ENCODE assay signal across 12 cellular contexts in the genomic region with DNA sequence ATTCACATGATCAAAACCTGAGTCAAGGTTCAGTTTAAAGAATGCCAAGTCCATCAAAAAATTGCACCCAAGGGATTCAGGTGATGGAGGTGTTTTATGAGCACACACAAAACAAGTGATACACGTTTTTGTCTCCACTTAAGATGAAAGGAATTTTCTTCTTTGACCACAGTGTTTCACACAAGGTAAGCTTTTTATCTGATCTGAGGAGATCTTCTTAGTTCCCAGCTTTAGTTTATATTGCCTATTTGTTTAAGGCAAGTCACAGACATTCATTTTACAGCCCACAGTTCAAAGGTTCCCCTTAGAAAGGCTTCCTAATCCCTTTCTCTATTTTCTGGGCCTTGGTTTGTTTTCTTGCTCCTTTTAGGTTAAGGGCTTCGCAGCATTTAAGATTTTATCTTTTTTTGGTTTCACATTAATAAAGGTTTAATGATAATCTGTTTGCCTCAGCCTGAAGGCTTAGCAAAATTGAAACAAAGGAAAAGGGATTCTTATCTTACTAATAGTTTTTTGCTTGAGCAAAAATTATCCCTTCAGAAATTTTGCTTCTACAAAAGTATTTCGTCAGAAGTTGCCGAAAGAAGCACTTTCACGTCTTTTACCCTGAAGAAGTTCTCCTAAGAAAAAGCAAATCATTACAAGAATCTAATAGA.
A peak's percentile ranks its signal among the peaks of the same experiment; 100 is the strongest.
DNase-seq lines count a peak whose midpoint lies in the region; ATAC-seq and TF ChIP-seq lines count a peak whose summit lies in the region.
"Had no signal": no experiment of that assay in that cellular context is flagged by ENCODE, and none has a peak within 500 bp of the region (broad histone marks: within the 10 kb centered on the region; RNA-seq: fewer than 3 reads in every experiment).

No MANE protein-coding gene starts in this region.

- no peak overlapping the region for H3K27ac Mint-ChIP-seq in MCF 10A (ENCODE audit: low read depth, unreplicated experiment)
- H3K27ac Mint-ChIP-seq: B cell; natural killer cell treated with Interleukin-12 subunit alpha and Interleukin-12 subunit beta and Interleukin-15 and Interleukin-18, amount 100 ng/mL, for 72 hours had no signal

- CTCF ChIA-PET in MCF 10A (lab: Yijun Ruan, JAX), result interaction anchor here (0.5 to 1.3 kb wide), 2 partner anchors 83 to 534 kb away, joined by 4 to 5 read pairs; no protein-coding TSS in a partner anchor

- H3K27me3 ChIP-seq in breast epithelium, result no peaks in the 10 kb centered on the region
- H3K27me3 ChIP-seq in colonic mucosa, result no peaks in the 10 kb centered on the region
- no peaks in the 10 kb centered on the region for H3K27me3 ChIP-seq in muscle layer of colon (ENCODE audit: control insufficient read depth in 1 of 2, insufficient read depth in 2 of 2, low read length in 2 of 2)
- no peaks in the 10 kb centered on the region for H3K27me3 ChIP-seq in uterus

- H3K9ac ChIP-seq in colonic mucosa (ENCODE audit: low read depth in 2 of 2, low read length in 2 of 2), result peak overlapping the region in 1 of 2 donors; percentile 81
- peak overlapping the region; percentile 69 for H3K9ac ChIP-seq in muscle layer of colon (ENCODE audit: low read length)

- BruUV-seq in MCF 10A (replicated peaks; lab: Mats Ljungman, UMichigan), result no TSS peak

- DNase-seq in breast epithelium (ENCODE audit: low spot score in 2 of 2) (no peak), MCF 10A (ENCODE audit: unreplicated experiment) (no peak), colonic mucosa (no peak), uterus (no peak), DMS 273 (lab: John Stamatoyannopoulos, UW; ENCODE audit: unreplicated experiment) (no peak), SHP77 (lab: John Stamatoyannopoulos, UW) (no peak)
- DNase-seq: activated naive CD4-positive, alpha-beta T cell treated with anti-CD3 and anti-CD28 coated beads, Interleukin-2, amount 50 U/mL, for 16 hours had no signal

- H3K36me3 ChIP-seq in breast epithelium (no peaks in the 10 kb centered on the region), colonic mucosa (no peaks in the 10 kb centered on the region), muscle layer of colon (ENCODE audit: insufficient read depth, low read length) (no peaks in the 10 kb centered on the region), uterus (no peaks in the 10 kb centered on the region)

- peaks cover 10% of the 10 kb centered on the region for H3K4me1 Mint-ChIP-seq in MCF 10A (ENCODE audit: insufficient read depth, unreplicated experiment)

- ATAC-seq in GM21576 (IDR thresholded peaks at IDR 0.05; ENCODE audit: unreplicated experiment), result no peak
- ATAC-seq: activated CD4-positive, CD25-positive, alpha-beta regulatory T cell treated with anti-CD3 and anti-CD28 coated beads, Interleukin-2, amount 50 U/mL, for 24 hours; natural killer cell treated with Interleukin-12 subunit alpha and Interleukin-12 subunit beta and Interleukin-15 and Interleukin-18, amount 100 ng/mL, for 72 hours had no signal

- TF ChIP-seq POLR2A in breast epithelium (IDR thresholded peaks at IDR 0.05) (no peak), uterus (IDR thresholded peaks at IDR 0.05) (no peak)

- no peak for TF ChIP-seq CTCF in breast epithelium (IDR thresholded peaks at IDR 0.05)
- no peak for TF ChIP-seq CTCF in MCF 10A (IDR thresholded peaks at IDR 0.05; ENCODE audit: unreplicated experiment)
- TF ChIP-seq CTCF in colonic mucosa (IDR thresholded peaks at IDR 0.05), result no peak
- no peak for TF ChIP-seq CTCF in uterus (IDR thresholded peaks at IDR 0.05)

- no peaks in the 10 kb centered on the region for H3K36me3 Mint-ChIP-seq in MCF 10A (ENCODE audit: insufficient read depth, unreplicated experiment)

- peak overlapping the region in 2 of 3 donors; percentile 82 to 97 for H3K4me3 ChIP-seq in breast epithelium
- H3K4me3 ChIP-seq in colonic mucosa, result no peak overlapping the region
- H3K4me3 ChIP-seq in muscle layer of colon (ENCODE audit: low read depth in 1 of 2, low read length in 2 of 2), result no peak overlapping the region
- peak overlapping the region in 1 of 2 donors; percentile 79 for H3K4me3 ChIP-seq in uterus

- H3K9me3 ChIP-seq in breast epithelium (no peaks in the 10 kb centered on the region), colonic mucosa (no peaks in the 10 kb centered on the region), muscle layer of colon (ENCODE audit: low read length) (no peaks in the 10 kb centered on the region), uterus (no peaks in the 10 kb centered on the region)

- H3K4me3 Mint-ChIP-seq in MCF 10A (ENCODE audit: unreplicated experiment), result no peak overlapping the region
- H3K4me3 Mint-ChIP-seq: B cell; natural killer cell treated with Interleukin-12 subunit alpha and Interleukin-12 subunit beta and Interleukin-15 and Interleukin-18, amount 100 ng/mL, for 72 hours had no signal

- H3K27ac ChIP-seq in breast epithelium (peak overlapping the region; percentile 54 to 99), colonic mucosa (peak overlapping the region; percentile 97), muscle layer of colon (ENCODE audit: low read depth, low read length) (peak overlapping the region; percentile 99), uterus (peak overlapping the region; percentile 98)

- POLR2A ChIA-PET in MCF 10A (lab: Yijun Ruan, JAX), result interaction anchor here (1.9 kb wide), 1 partner anchor 60 kb away, joined by 5 read pairs; no protein-coding TSS in a partner anchor

- H3K4me1 ChIP-seq in breast epithelium, result no peaks in the 10 kb centered on the region
- no peaks in the 10 kb centered on the region for H3K4me1 ChIP-seq in colonic mucosa
- H3K4me1 ChIP-seq in muscle layer of colon (ENCODE audit: insufficient read depth, low read length), result peaks cover 30% of the 10 kb centered on the region
- H3K4me1 ChIP-seq in uterus, result no peaks in the 10 kb centered on the region

- intact Hi-C loops in breast epithelium (cut with DNase I; ENCODE audit: low total_unique reads) (no loop called here), MCF 10A (cut with micrococcal nuclease) (no loop called here), colonic mucosa (cut with DNase I) (no loop called here), uterus (cut with DNase I; ENCODE audit: low total_unique reads) (no loop called here)

- H3K27me3 Mint-ChIP-seq in MCF 10A (ENCODE audit: insufficient read depth, unreplicated experiment), result no peaks in the 10 kb centered on the region

- no peaks in the 10 kb centered on the region for H3K9me3 Mint-ChIP-seq in MCF 10A (ENCODE audit: unreplicated experiment)

Comparison
In these comparisons a context has a peak if more than half of its experiments do, and no peak if none do; other contexts are left out.
1. H3K4me3 ChIP-seq: peak in breast epithelium (2 of 3); none in colonic mucosa (single experiment) and muscle layer of colon (0 of 2).
2. Peak in every context shown above with its lines, with median percentiles within 50 percentile points of each other: H3K27ac ChIP-seq.